Comparison of ENCODE assay signal across 1 cellular context in genomic region chr17:1519678-1520077, GRCh38.
TF ChIP-seq lines count a peak whose summit lies in the region.

No MANE protein-coding gene starts in this region.

TF ChIP-seq in SK-N-SH treated with all-trans-retinoic acid at 6 μM for 48 hours, 23 proteins besides CTCF, POLR2A, EP300 and RAD21 (continued from another document):
- TF ChIP-seq, protein P1, sequence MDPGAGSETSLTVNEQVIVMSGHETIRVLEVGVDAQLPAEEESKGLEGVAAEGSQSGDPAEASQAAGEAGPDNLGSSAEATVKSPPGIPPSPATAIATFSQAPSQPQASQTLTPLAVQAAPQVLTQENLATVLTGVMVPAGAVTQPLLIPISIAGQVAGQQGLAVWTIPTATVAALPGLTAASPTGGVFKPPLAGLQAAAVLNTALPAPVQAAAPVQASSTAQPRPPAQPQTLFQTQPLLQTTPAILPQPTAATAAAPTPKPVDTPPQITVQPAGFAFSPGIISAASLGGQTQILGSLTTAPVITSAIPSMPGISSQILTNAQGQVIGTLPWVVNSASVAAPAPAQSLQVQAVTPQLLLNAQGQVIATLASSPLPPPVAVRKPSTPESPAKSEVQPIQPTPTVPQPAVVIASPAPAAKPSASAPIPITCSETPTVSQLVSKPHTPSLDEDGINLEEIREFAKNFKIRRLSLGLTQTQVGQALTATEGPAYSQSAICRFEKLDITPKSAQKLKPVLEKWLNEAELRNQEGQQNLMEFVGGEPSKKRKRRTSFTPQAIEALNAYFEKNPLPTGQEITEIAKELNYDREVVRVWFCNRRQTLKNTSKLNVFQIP (CRISPR knock-in tag; IDR thresholded peaks at IDR 0.05; ENCODE audit: borderline replicate concordance, low read depth), result no peak
- TF ChIP-seq BACH2 (CRISPR knock-in tag; IDR thresholded peaks at IDR 0.05; ENCODE audit: borderline replicate concordance), result no peak
- TF ChIP-seq ZFP30 (CRISPR knock-in tag; IDR thresholded peaks at IDR 0.05), result no peak
- TF ChIP-seq ISL1 (CRISPR knock-in tag; IDR thresholded peaks at IDR 0.05), result no peak
- no peak for TF ChIP-seq ARNTL (CRISPR knock-in tag; IDR thresholded peaks at IDR 0.05; ENCODE audit: borderline replicate concordance, low read depth)
- no peak for TF ChIP-seq ZFP3 (CRISPR knock-in tag; IDR thresholded peaks at IDR 0.05)
- no peak for TF ChIP-seq ESRRG (CRISPR knock-in tag; IDR thresholded peaks at IDR 0.05)
- TF ChIP-seq CSDC2 (CRISPR knock-in tag; IDR thresholded peaks at IDR 0.05), result no peak
- no peak for TF ChIP-seq SNAI2 (CRISPR knock-in tag; IDR thresholded peaks at IDR 0.05)
- TF ChIP-seq, protein P2, sequence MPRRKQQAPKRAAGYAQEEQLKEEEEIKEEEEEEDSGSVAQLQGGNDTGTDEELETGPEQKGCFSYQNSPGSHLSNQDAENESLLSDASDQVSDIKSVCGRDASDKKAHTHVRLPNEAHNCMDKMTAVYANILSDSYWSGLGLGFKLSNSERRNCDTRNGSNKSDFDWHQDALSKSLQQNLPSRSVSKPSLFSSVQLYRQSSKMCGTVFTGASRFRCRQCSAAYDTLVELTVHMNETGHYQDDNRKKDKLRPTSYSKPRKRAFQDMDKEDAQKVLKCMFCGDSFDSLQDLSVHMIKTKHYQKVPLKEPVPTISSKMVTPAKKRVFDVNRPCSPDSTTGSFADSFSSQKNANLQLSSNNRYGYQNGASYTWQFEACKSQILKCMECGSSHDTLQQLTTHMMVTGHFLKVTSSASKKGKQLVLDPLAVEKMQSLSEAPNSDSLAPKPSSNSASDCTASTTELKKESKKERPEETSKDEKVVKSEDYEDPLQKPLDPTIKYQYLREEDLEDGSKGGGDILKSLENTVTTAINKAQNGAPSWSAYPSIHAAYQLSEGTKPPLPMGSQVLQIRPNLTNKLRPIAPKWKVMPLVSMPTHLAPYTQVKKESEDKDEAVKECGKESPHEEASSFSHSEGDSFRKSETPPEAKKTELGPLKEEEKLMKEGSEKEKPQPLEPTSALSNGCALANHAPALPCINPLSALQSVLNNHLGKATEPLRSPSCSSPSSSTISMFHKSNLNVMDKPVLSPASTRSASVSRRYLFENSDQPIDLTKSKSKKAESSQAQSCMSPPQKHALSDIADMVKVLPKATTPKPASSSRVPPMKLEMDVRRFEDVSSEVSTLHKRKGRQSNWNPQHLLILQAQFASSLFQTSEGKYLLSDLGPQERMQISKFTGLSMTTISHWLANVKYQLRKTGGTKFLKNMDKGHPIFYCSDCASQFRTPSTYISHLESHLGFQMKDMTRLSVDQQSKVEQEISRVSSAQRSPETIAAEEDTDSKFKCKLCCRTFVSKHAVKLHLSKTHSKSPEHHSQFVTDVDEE (CRISPR knock-in tag; IDR thresholded peaks at IDR 0.05), result no peak
- no peak for TF ChIP-seq CSRNP3 (CRISPR knock-in tag; IDR thresholded peaks at IDR 0.05)
- TF ChIP-seq ZNF565 (CRISPR knock-in tag; conservative IDR thresholded peaks at IDR 0.05; ENCODE audit: low read depth), result no peak
- no peak for TF ChIP-seq ZNF8 (CRISPR knock-in tag; IDR thresholded peaks at IDR 0.05)
